In genomic region chr16:15434425-15435215, GRCh38 we compare ENCODE assay signal across 8 cellular contexts. TPM values are rescaled to one million over a fixed set of nuclear protein-coding genes. Genes with fewer than 3 reads are reported as not detected.
DNase-seq lines count a peak whose midpoint lies in the region; ATAC-seq, FAIRE-seq and TF ChIP-seq lines count a peak whose summit lies in the region.

TSS of gene BMERB1 (plus strand) at chr16:15434588. CDS start at chr16:15434654, 66 bp downstream.

- peak within 1 kb of the TSS; percentile 13 to 43 for H3K27ac ChIP-seq in kidney (ENCODE audit: low read depth in 2 of 2, low read length in 2 of 2)

- ATAC-seq in HG02885 (IDR thresholded peaks at IDR 0.05; ENCODE audit: poor library complexity, unreplicated experiment), result no peak

- no peaks in the 10 kb centered on the region for H3K4me1 ChIP-seq in kidney (ENCODE audit: control insufficient read depth in 1 of 2, insufficient read depth in 1 of 2, low read depth in 1 of 2, low read length in 2 of 2)

- FAIRE-seq in kidney (lab: Jason Lieb, UNC), result no peak

- peak; percentile 96 for DNase-seq in AG20443 (ENCODE audit: low spot score)
- peak; percentile 75 for DNase-seq in LHCN-M2 (ENCODE audit: low read depth)
- DNase-seq in activated CD4-positive, alpha-beta T cell treated with anti-CD3 and anti-CD28 coated beads, Interleukin-2, amount 50 U/mL, for 24 hours (ENCODE audit: low read depth in 1 of 2, low spot score in 1 of 2), result peak; percentile 25 to 54
- DNase-seq in choroid plexus epithelial cell (ENCODE audit: low read depth), result peak; percentile 83
- DNase-seq in kidney, result peak; percentile 90
- peak; percentile 43 for DNase-seq in smooth muscle cell of the brain vasculature (ENCODE audit: low read depth, low spot score)
- DNase-seq in GM10266 (ENCODE audit: extremely low spot score), result no peak

- intact Hi-C loops in kidney (cut with DNase I), result no loop called here

- TF ChIP-seq CTCF in choroid plexus epithelial cell (conservative IDR thresholded peaks at IDR 0.05; ENCODE audit: low read depth, low read length) (no peak), kidney (IDR thresholded peaks at IDR 0.05; ENCODE audit: borderline replicate concordance, extremely low read depth, insufficient read depth) (no peak), GM10266 (IDR thresholded peaks at IDR 0.05; ENCODE audit: control insufficient read depth, insufficient read depth, low read depth, missing control alignments) (no peak)

- H3K4me3 ChIP-seq in choroid plexus epithelial cell (ENCODE audit: low read depth, low read length) (peak within 1 kb of the TSS; percentile 89), kidney (ENCODE audit: low read length in 2 of 2) (peak within 1 kb of the TSS; percentile 83 to 84)

- peak within 1 kb of the TSS; percentile 1 to 85 for H3K9ac ChIP-seq in kidney (ENCODE audit: low read length in 2 of 2)

- no peaks in the 10 kb centered on the region for H3K36me3 ChIP-seq in kidney (ENCODE audit: control insufficient read depth in 1 of 2, insufficient read depth in 2 of 2, low read length in 2 of 2)

- H3K9me3 ChIP-seq in kidney (ENCODE audit: control insufficient read depth in 1 of 2, low read length in 2 of 2), result no peaks in the 10 kb centered on the region

RNA-seq across cellular contexts. Expression of gene BMERB1, which starts in this region (rescaled TPM):
- total RNA-seq in LHCN-M2 (2014; rRNA removed), result 36.1 and 45.1 TPM in 2 replicates
- polyA plus RNA-seq in LHCN-M2 (2012), result 24.3 TPM
- 48.8 TPM for total RNA-seq in kidney
- polyA plus RNA-seq in kidney (ENCODE audit: insufficient read depth, low read depth, low replicate concordance), result 33.4 TPM
